16 cellular contexts compared by ENCODE assay signal in genomic region chr5:133708451-133708850, GRCh38.
DNase-seq lines count a peak whose midpoint lies in the region; ATAC-seq, FAIRE-seq and TF ChIP-seq lines count a peak whose summit lies in the region.
"Had no signal": no experiment of that assay in that cellular context is flagged by ENCODE, and none has a peak within 500 bp of the region (broad histone marks: within the 10 kb centered on the region; RNA-seq: fewer than 3 reads in every experiment).

No MANE protein-coding gene starts in this region.

- H3T11ph ChIP-seq in H9 (ENCODE audit: low read length): no peak overlapping the region

- no peaks in the 10 kb centered on the region for H3K36me3 Mint-ChIP-seq in H9 (ENCODE audit: insufficient read depth in 1 of 3, low read depth in 3 of 3)

- H3K18ac ChIP-seq in H9 (ENCODE audit: insufficient read length, low read depth, low read length): no peak overlapping the region

- H3K9me3 ChIP-seq in BE2C: no peaks in the 10 kb centered on the region
- no peaks in the 10 kb centered on the region for H3K9me3 ChIP-seq in H9 (ENCODE audit: control insufficient read depth, low read depth, low read length)
- H3K9me3 ChIP-seq in tibial nerve: no peaks in the 10 kb centered on the region
- H3K9me3 ChIP-seq: SJSA1 had no signal

- no peak overlapping the region for H3K14ac ChIP-seq in H9 (ENCODE audit: insufficient read depth, low read length)

- H2AFZ ChIP-seq in H9 (ENCODE audit: low read length): no peak overlapping the region

- H4K5ac ChIP-seq in H9 (ENCODE audit: insufficient read length, low read depth, low read length): no peak overlapping the region

- no peak overlapping the region for H3K56ac ChIP-seq in H9 (ENCODE audit: insufficient read length, low read depth, low read length)

- no peak overlapping the region for H3K9ac ChIP-seq in H9 (ENCODE audit: extremely low read depth, insufficient read length, low read length)

- intact Hi-C loops in sciatic nerve (cut with DNase I): no loop called here

- no peak overlapping the region for H2BK120ac ChIP-seq in H9 (ENCODE audit: low read depth, low read length, poor library complexity, severe bottlenecking)

- no peaks in the 10 kb centered on the region for H4K20me1 ChIP-seq in H9 (ENCODE audit: control insufficient read depth, insufficient read depth, insufficient read length)

- no peak overlapping the region; a peak in 1 of 7 replicates for H3K27ac Mint-ChIP-seq in H9

- no peak overlapping the region for H3K27ac ChIP-seq in H9 (ENCODE audit: insufficient read length, low read depth, low read length)
- no peak overlapping the region for H3K27ac ChIP-seq in tibial nerve
- H3K27ac ChIP-seq: SJSA1 had no signal

- H2BK12ac ChIP-seq in H9 (ENCODE audit: insufficient read length, low read depth, low read length): no peak overlapping the region

- H3K27me3 ChIP-seq in BE2C (no peaks in the 10 kb centered on the region), H9 (ENCODE audit: insufficient read depth, low read length) (no peaks in the 10 kb centered on the region), tibial nerve (no peaks in the 10 kb centered on the region)
- H3K27me3 ChIP-seq: SJSA1 had no signal

- H3K4me1 ChIP-seq in BE2C: peaks cover 44% of the 10 kb centered on the region
- no peaks in the 10 kb centered on the region for H3K4me1 ChIP-seq in H9 (ENCODE audit: insufficient read depth, low read length)
- peaks cover 0 to 10% (median 0%) of the 10 kb centered on the region in 4 donors for H3K4me1 ChIP-seq in tibial nerve

- no peak overlapping the region for H4K8ac ChIP-seq in H9 (replicated peaks; ENCODE audit: insufficient read length, low read depth, low read length)

- H2BK20ac ChIP-seq in H9 (ENCODE audit: low read depth, low read length, poor library complexity, severe bottlenecking): no peak overlapping the region

- H3K27me3 Mint-ChIP-seq in H9 (ENCODE audit: low read depth): peaks cover 4% of the 10 kb centered on the region; the same call in 1 of the 2 replicates

- no peak overlapping the region for H3K4me3 Mint-ChIP-seq in H9

- no peaks in the 10 kb centered on the region for H3K79me2 ChIP-seq in H9 (ENCODE audit: insufficient read depth, low read length)

- H2BK15ac ChIP-seq in H9 (ENCODE audit: low read depth, low read length): no peak overlapping the region

- H3K4me3 ChIP-seq in BE2C (ENCODE audit: low read depth, low read length) (no peak overlapping the region), tibial nerve (no peak overlapping the region)
- H3K4me3 ChIP-seq: SJSA1 had no signal

- H3K4me1 Mint-ChIP-seq in H9: no peaks in the 10 kb centered on the region

- TF ChIP-seq POLR2A in tibial nerve (IDR thresholded peaks at IDR 0.05): no peak

- FAIRE-seq in HTR-8/SVneo (lab: Jason Lieb, UNC): no peak

- no peak overlapping the region for H3K4me2 ChIP-seq in H9 (ENCODE audit: insufficient read depth, insufficient read length, low read length)

- no peak overlapping the region for H2AK5ac ChIP-seq in H9 (ENCODE audit: insufficient read length, low read length)

- no peak for ATAC-seq in sciatic nerve

- no peak for TF ChIP-seq EP300 in tibial nerve (IDR thresholded peaks at IDR 0.05)

- no peaks in the 10 kb centered on the region for H3K79me1 ChIP-seq in H9 (ENCODE audit: insufficient read depth, low read depth, low read length, poor library complexity, severe bottlenecking)

- TF ChIP-seq CTCF in BE2C (IDR thresholded peaks at IDR 0.05; ENCODE audit: low read depth, low read length) (no peak), H9 (conservative IDR thresholded peaks at IDR 0.05) (no peak), tibial nerve (IDR thresholded peaks at IDR 0.05) (no peak)

- H3K9me3 Mint-ChIP-seq in H9: no peaks in the 10 kb centered on the region

- no peak overlapping the region for H3K4ac ChIP-seq in H9 (ENCODE audit: low read depth, low read length)

- no peaks in the 10 kb centered on the region for H3K23me2 ChIP-seq in H9 (ENCODE audit: insufficient read length, low read depth, low read length, poor library complexity, severe bottlenecking)

- no peak overlapping the region for H4K91ac ChIP-seq in H9 (ENCODE audit: insufficient read length, low read depth, low read length)

- DNase-seq in BE2C (peak; percentile 71), H9 (peak; percentile 15), islet precursor cell (peak; percentile 32), sciatic nerve (ENCODE audit: low spot score) (peak; percentile 30), HTR-8/SVneo (ENCODE audit: insufficient read length, low spot score) (no peak), tibial nerve (ENCODE audit: low spot score in 2 of 2) (no peak)
- DNase-seq in stimulated activated CD4-positive, alpha-beta T cell treated with anti-CD3 and anti-CD28 coated beads, Interleukin-12 subunit alpha, Interleukin-12 subunit beta, amount 100 ng/mL, for 4 hours: no peak
- DNase-seq: C1 segment of cervical spinal cord, GDM1, H7, KG1, MV-4-11, NCI-H187 treated with DMSO at 0.1 percent for 48 hours, NCI-H345, NCI-H524 treated with DMSO at 0.1 percent for 48 hours had no signal

- H3K23ac ChIP-seq in H9 (ENCODE audit: insufficient read length, low read depth, low read length): no peak overlapping the region

- H3K36me3 ChIP-seq in BE2C (no peaks in the 10 kb centered on the region), tibial nerve (no peaks in the 10 kb centered on the region)
- H3K36me3 ChIP-seq: SJSA1 had no signal

- H2BK5ac ChIP-seq in H9 (ENCODE audit: insufficient read length, low read length): no peak overlapping the region

- no CpG with 5 or more reads among the region's 2 CpGs for WGBS in H9 (ENCODE audit: extremely low coverage, insufficient read length, low lambda C conversion rate)
- 33 to 63% methylated on average over 2 of the region's 2 CpGs for WGBS in tibial nerve, 2 donors

Comparison
In these comparisons a context has a peak if more than half of its experiments do, and no peak if none do; other contexts are left out.
1. DNase-seq: peak in BE2C (single experiment), H9 (single experiment), islet precursor cell (single experiment) and sciatic nerve (single experiment); none in stimulated activated CD4-positive, alpha-beta T cell treated with anti-CD3 and anti-CD28 coated beads, Interleukin-12 subunit alpha, Interleukin-12 subunit beta, amount 100 ng/mL, for 4 hours (single experiment), HTR-8/SVneo (single experiment) and tibial nerve (0 of 2).